ENCODE assay signal across 19 cellular contexts in the genomic region with DNA sequence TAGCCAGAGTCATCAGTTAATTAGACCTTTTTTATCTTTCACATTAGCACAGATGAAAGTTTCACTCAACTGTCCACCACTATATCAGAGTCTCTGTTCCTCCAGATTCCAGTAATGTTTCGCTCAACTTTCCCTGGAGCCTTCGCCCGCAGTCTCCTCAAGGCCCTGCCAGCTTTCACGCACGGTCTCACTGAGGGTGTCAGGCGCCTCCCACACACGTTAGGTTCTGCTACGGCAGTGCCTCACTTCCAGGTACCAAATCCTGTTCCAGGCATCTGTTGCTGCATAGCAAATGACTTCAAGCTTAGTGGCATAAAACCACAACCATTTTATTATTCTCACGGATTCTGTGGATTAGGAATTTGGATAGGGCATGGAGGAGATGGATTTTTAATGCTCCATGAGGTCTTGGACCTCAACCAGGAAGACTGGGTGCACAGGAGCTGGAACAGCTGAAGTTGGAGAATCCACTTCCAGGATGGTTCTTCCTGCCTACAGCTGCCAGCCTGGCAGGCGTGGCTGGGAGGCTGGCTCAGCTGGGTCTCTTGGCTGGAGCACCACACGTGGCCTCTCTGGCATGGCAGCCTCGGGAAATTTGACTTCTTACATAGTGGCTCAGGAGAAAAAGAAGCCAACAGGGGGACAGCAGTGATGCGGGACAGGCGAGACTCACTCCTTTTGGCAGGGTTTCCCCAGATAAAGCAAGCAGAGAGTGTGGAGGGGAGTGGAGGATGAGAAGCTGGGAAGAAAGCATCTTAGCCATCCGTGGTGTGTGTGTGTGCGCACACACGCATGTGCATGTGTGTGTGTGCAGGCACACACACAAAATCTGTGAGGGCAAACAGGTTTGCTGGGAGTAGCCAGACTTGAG. TPM values are rescaled to one million over a fixed set of nuclear protein-coding genes. Genes with fewer than 3 reads are reported as not detected.
DNase-seq lines count a peak whose midpoint lies in the region; ATAC-seq and TF ChIP-seq lines count a peak whose summit lies in the region.
"Had no signal": no experiment of that assay in that cellular context is flagged by ENCODE, and none has a peak within 500 bp of the region (broad histone marks: within the 10 kb centered on the region; RNA-seq: fewer than 3 reads in every experiment).

No MANE protein-coding gene starts in this region.

- H3K4me1 Mint-ChIP-seq in brain = peaks cover 42% of the 10 kb centered on the region

- no peaks in the 10 kb centered on the region for H3K27me3 ChIP-seq in MG63
- no peaks in the 10 kb centered on the region for H3K27me3 ChIP-seq in ascending aorta
- H3K27me3 ChIP-seq: ovary, vagina had no signal

- H3K4me3 ChIP-seq in MG63 (no peak overlapping the region), ascending aorta (no peak overlapping the region)
- H3K4me3 ChIP-seq: left ventricle myocardium inferior, ovary, sigmoid colon, vagina had no signal

- H3K36me3 ChIP-seq in MG63 (no peaks in the 10 kb centered on the region), ascending aorta (no peaks in the 10 kb centered on the region)
- H3K36me3 ChIP-seq: left ventricle myocardium inferior, ovary, sigmoid colon, vagina had no signal

- peaks cover 0 to 6% of the 10 kb centered on the region in 2 donors for H3K4me1 ChIP-seq in ascending aorta

- H3K9me3 Mint-ChIP-seq in brain = peaks cover 3 to 16% (median 6%) of the 10 kb centered on the region in 5 experiments
- H3K9me3 Mint-ChIP-seq: activated T-cell treated with anti-CD3 and anti-CD28 coated beads, Interleukin-2, amount 50 U/mL, for 24 hours had no signal

- peak overlapping the region in 4 of 5 experiments; percentile 6 to 90 (median 67) for H3K27ac Mint-ChIP-seq in brain
- H3K27ac Mint-ChIP-seq: activated naive CD8-positive, alpha-beta T cell; activated T-cell treated with anti-CD3 and anti-CD28 coated beads, Interleukin-2, amount 50 U/mL, for 24 hours had no signal

- H3K27ac ChIP-seq in ascending aorta = no peak overlapping the region
- H3K27ac ChIP-seq: left ventricle myocardium inferior, ovary, sigmoid colon, vagina had no signal

- H3K9me3 ChIP-seq in MG63 (no peaks in the 10 kb centered on the region), ascending aorta (no peaks in the 10 kb centered on the region)
- H3K9me3 ChIP-seq: left ventricle myocardium inferior, ovary, sigmoid colon, vagina had no signal

- DNase-seq in DMS 273 treated with DMSO at 0.1 percent for 48 hours (lab: John Stamatoyannopoulos, UW) (peak; percentile 43), MG63 (peak; percentile 55), middle frontal gyrus (ENCODE audit: extremely low spot score, low spot score) (peak; percentile 21), GF-D8 (lab: John Stamatoyannopoulos, UW) (no peak), RPMI8226 (no peak), ascending aorta (ENCODE audit: low spot score in 2 of 2) (no peak)
- DNase-seq: activated CD4-positive, alpha-beta T cell treated with anti-CD3 and anti-CD28 coated beads, Interleukin-2, amount 50 U/mL, for 1 hour; activated T-cell treated with anti-CD3 and anti-CD28 coated beads, Interleukin-2, amount 50 U/mL, for 24 hours; cortex of kidney; foreskin melanocyte; IMR-90; left ventricle myocardium inferior; ovary; sigmoid colon; stimulated activated CD4-positive, alpha-beta T cell treated with anti-CD3 and anti-CD28 coated beads, Interleukin-4, amount 100 ng/mL, for 24 hours had no signal

- H3K27me3 Mint-ChIP-seq in brain = peaks cover 7% of the 10 kb centered on the region
- H3K27me3 Mint-ChIP-seq: activated naive CD8-positive, alpha-beta T cell; activated T-cell treated with anti-CD3 and anti-CD28 coated beads, Interleukin-2, amount 50 U/mL, for 24 hours had no signal

- no peak for ATAC-seq in HG03159 (IDR thresholded peaks at IDR 0.05; ENCODE audit: unreplicated experiment)

- H3K4me3 Mint-ChIP-seq in brain = peak overlapping the region in 1 of 5 experiments; percentile 28
- H3K4me3 Mint-ChIP-seq: activated naive CD8-positive, alpha-beta T cell; activated T-cell treated with anti-CD3 and anti-CD28 coated beads, Interleukin-2, amount 50 U/mL, for 24 hours had no signal

- peaks cover 4% of the 10 kb centered on the region for H3K36me3 Mint-ChIP-seq in brain
- H3K36me3 Mint-ChIP-seq: activated naive CD8-positive, alpha-beta T cell had no signal

- no peak for TF ChIP-seq CTCF in brain (conservative IDR thresholded peaks at IDR 0.05)
- TF ChIP-seq CTCF in ascending aorta (IDR thresholded peaks at IDR 0.05) = no peak

- intact Hi-C loops in ascending aorta (cut with DNase I) = no loop called here

RNA-seq across cellular contexts. Expression of a gene that starts 21.3 kb away (rescaled TPM):
- total RNA-seq in MG63 (2014; rRNA removed; shearing (Covaris generic); ENCODE audit: low replicate concordance) = 1.8 and 5.8 TPM in 2 replicates
- 3.6 TPM for polyA plus RNA-seq in brain (ENCODE audit: insufficient read depth, low read depth, low replicate concordance)
- total RNA-seq in ascending aorta = 2.6 TPM

RNA-seq across cellular contexts. Expression of a gene that starts 36.0 kb away (rescaled TPM):
- total RNA-seq in MG63 (2014; rRNA removed; shearing (Covaris generic); ENCODE audit: low replicate concordance) = 5.3 and 8.8 TPM in 2 replicates
- 15.3 TPM for polyA plus RNA-seq in brain (ENCODE audit: insufficient read depth, low read depth, low replicate concordance)
- 33.4 TPM for total RNA-seq in ascending aorta

RNA-seq across cellular contexts. Expression of a gene that starts 39.5 kb away (rescaled TPM):
- total RNA-seq in MG63 (2014; rRNA removed; shearing (Covaris generic); ENCODE audit: low replicate concordance) = not detected in 2 replicates
- polyA plus RNA-seq in brain (ENCODE audit: insufficient read depth, low read depth, low replicate concordance) = 213 TPM
- 0.75 TPM for total RNA-seq in ascending aorta

Comparison
In these comparisons a context has a peak if more than half of its experiments do, and no peak if none do; other contexts are left out.
1. DNase-seq: peak in DMS 273 treated with DMSO at 0.1 percent for 48 hours (single experiment), MG63 (single experiment) and middle frontal gyrus (single experiment); none in GF-D8 (single experiment), RPMI8226 (single experiment) and ascending aorta (0 of 2).